13 cellular contexts compared by ENCODE assay signal in the genomic region with DNA sequence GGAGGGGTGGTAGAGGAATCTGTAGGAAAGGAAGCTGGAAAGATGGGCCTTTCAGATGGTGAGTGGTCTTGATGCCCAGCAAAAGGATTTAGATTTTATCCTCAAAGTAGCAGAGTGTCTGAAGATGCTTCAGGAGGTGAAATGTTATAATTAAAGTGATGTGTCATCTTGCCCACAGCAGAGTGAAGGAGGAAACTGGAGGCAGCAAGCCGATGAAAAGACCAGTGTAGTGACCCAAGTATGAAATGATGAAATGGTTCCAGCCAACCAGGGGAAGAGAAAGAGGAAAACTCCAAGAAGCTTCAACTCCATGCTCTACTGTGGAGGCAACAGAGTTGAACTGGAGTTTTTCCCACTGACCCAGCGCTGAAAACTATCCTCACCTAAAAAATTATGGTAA.
A peak's percentile ranks its signal among the peaks of the same experiment; 100 is the strongest.
DNase-seq lines count a peak whose midpoint lies in the region; ATAC-seq and TF ChIP-seq lines count a peak whose summit lies in the region.
"Had no signal": no experiment of that assay in that cellular context is flagged by ENCODE, and none has a peak within 500 bp of the region (broad histone marks: within the 10 kb centered on the region; RNA-seq: fewer than 3 reads in every experiment).

No MANE protein-coding gene starts in this region.

- DNase-seq in activated CD8-positive, alpha-beta memory T cell treated with anti-CD3 and anti-CD28 coated beads, Interleukin-2, amount 10 ng/mL, durations not matched to agents 7 days and 5 days: no peak
- DNase-seq in activated CD8-positive, alpha-beta memory T cell treated with anti-CD3 and anti-CD28 coated beads, Interleukin-2, amount 50 U/mL, for 48 hours: no peak
- no peak for DNase-seq in effector memory CD8-positive, alpha-beta T cell
- no peak for DNase-seq in stimulated activated naive CD8-positive, alpha-beta T cell treated with anti-CD3 and anti-CD28 coated beads, Interleukin-15, Interleukin-2, amounts not matched to agents 100 U/mL and 50 U/mL, for 24 hours
- DNase-seq in islet precursor cell (no peak), MG63 (no peak), Right ventricle myocardium inferior (ENCODE audit: missing footprints) (no peak)
- DNase-seq: ACHN; activated CD4-positive, alpha-beta T cell treated with anti-CD3 and anti-CD28 coated beads, Interleukin-2, amount 50 U/mL, for 1 hour; NCI-H2029; NCI-H69 had no signal

- H3K36me3 Mint-ChIP-seq in activated CD8-positive, alpha-beta memory T cell treated with anti-CD3 and anti-CD28 coated beads, Interleukin-2, amount 10 ng/mL, durations not matched to agents 7 days and 5 days: peaks cover 9% of the 10 kb centered on the region
- peaks cover 9% of the 10 kb centered on the region for H3K36me3 Mint-ChIP-seq in effector memory CD8-positive, alpha-beta T cell (ENCODE audit: insufficient read depth)

- no peak overlapping the region for H2AFZ ChIP-seq in OCI-LY3 (ENCODE audit: low read depth, low read length)

- peaks cover 70% of the 10 kb centered on the region for H3K4me1 Mint-ChIP-seq in activated CD8-positive, alpha-beta memory T cell treated with anti-CD3 and anti-CD28 coated beads, Interleukin-2, amount 10 ng/mL, durations not matched to agents 7 days and 5 days
- H3K4me1 Mint-ChIP-seq in effector memory CD8-positive, alpha-beta T cell (ENCODE audit: low read depth in 2 of 2): peaks cover 54 to 74% of the 10 kb centered on the region in 2 donors

- H3K4me3 ChIP-seq in OCI-LY3 (ENCODE audit: low read length) (no peak overlapping the region), MG63 (no peak overlapping the region)

- peaks cover 39% of the 10 kb centered on the region for H3K4me1 ChIP-seq in OCI-LY3 (ENCODE audit: low read length)

- H4K20me1 ChIP-seq in OCI-LY3 (ENCODE audit: insufficient read depth, low read length): peaks cover 84% of the 10 kb centered on the region

- intact Hi-C loops in Right ventricle myocardium inferior (cut with DNase I): no loop called here

- H3K27ac ChIP-seq in OCI-LY3 (ENCODE audit: low read length): no peak overlapping the region

- H3K27ac Mint-ChIP-seq in activated CD8-positive, alpha-beta memory T cell treated with anti-CD3 and anti-CD28 coated beads, Interleukin-2, amount 10 ng/mL, durations not matched to agents 7 days and 5 days: peak overlapping the region; percentile 82
- H3K27ac Mint-ChIP-seq in effector memory CD8-positive, alpha-beta T cell: peak overlapping the region; percentile 52 to 63

- no peaks in the 10 kb centered on the region for H3K9me3 Mint-ChIP-seq in activated CD8-positive, alpha-beta memory T cell treated with anti-CD3 and anti-CD28 coated beads, Interleukin-2, amount 10 ng/mL, durations not matched to agents 7 days and 5 days (ENCODE audit: low read depth)
- no peaks in the 10 kb centered on the region for H3K9me3 Mint-ChIP-seq in effector memory CD8-positive, alpha-beta T cell

- H3K36me3 ChIP-seq in OCI-LY3 (replicated peaks; ENCODE audit: low read depth, low read length) (peaks cover 5% of the 10 kb centered on the region), MG63 (no peaks in the 10 kb centered on the region)

- TF ChIP-seq CTCF in OCI-LY3 (IDR thresholded peaks at IDR 0.05; ENCODE audit: low read depth, low read length): no peak

- peak overlapping the region; percentile 56 for H3K4me2 ChIP-seq in OCI-LY3 (ENCODE audit: low read length)

- H3K79me2 ChIP-seq in OCI-LY3 (ENCODE audit: low read length): peaks cover 96% of the 10 kb centered on the region

- H3K9me3 ChIP-seq in OCI-LY3 (ENCODE audit: insufficient read depth, low read length) (no peaks in the 10 kb centered on the region), MG63 (no peaks in the 10 kb centered on the region)

- CTCF ChIA-PET in activated CD8-positive, alpha-beta memory T cell treated with anti-CD3 and anti-CD28 coated beads, Interleukin-2, amount 10 ng/mL, durations not matched to agents 7 days and 5 days (lab: Charles Lee): interaction anchor here (0.9 to 1.3 kb wide), 2 partner anchors 9 to 69 kb away, joined by 3 read pairs; no protein-coding TSS in a partner anchor

- H3K27me3 Mint-ChIP-seq in activated CD8-positive, alpha-beta memory T cell treated with anti-CD3 and anti-CD28 coated beads, Interleukin-2, amount 10 ng/mL, durations not matched to agents 7 days and 5 days: no peaks in the 10 kb centered on the region
- H3K27me3 Mint-ChIP-seq in effector memory CD8-positive, alpha-beta T cell: no peaks in the 10 kb centered on the region

- H3K9ac ChIP-seq in OCI-LY3 (ENCODE audit: low read length): no peak overlapping the region

- no peaks in the 10 kb centered on the region for H3K27me3 ChIP-seq in OCI-LY3 (ENCODE audit: low read depth, low read length)
- no peaks in the 10 kb centered on the region for H3K27me3 ChIP-seq in MG63

- ATAC-seq in activated CD8-positive, alpha-beta memory T cell treated with anti-CD3 and anti-CD28 coated beads, Interleukin-2, amount 10 ng/mL, durations not matched to agents 7 days and 5 days: peak; percentile 28
- no peak for ATAC-seq in effector memory CD8-positive, alpha-beta T cell (replicated peaks)
- ATAC-seq in stimulated activated naive CD8-positive, alpha-beta T cell treated with anti-CD3 and anti-CD28 coated beads, Interleukin-15, Interleukin-2, amounts not matched to agents 100 U/mL and 50 U/mL, for 24 hours: peak; percentile 49
- no peak for ATAC-seq in Right ventricle myocardium inferior
- ATAC-seq: left lobe of liver had no signal

- H3K4me3 Mint-ChIP-seq in activated CD8-positive, alpha-beta memory T cell treated with anti-CD3 and anti-CD28 coated beads, Interleukin-2, amount 10 ng/mL, durations not matched to agents 7 days and 5 days: peak overlapping the region; percentile 7
- peak overlapping the region; percentile 35 to 52 for H3K4me3 Mint-ChIP-seq in effector memory CD8-positive, alpha-beta T cell

Comparison
In these comparisons a context has a peak if more than half of its experiments do, and no peak if none do; other contexts are left out.
1. ATAC-seq: peak in activated CD8-positive, alpha-beta memory T cell treated with anti-CD3 and anti-CD28 coated beads, Interleukin-2, amount 10 ng/mL, durations not matched to agents 7 days and 5 days (single experiment) and stimulated activated naive CD8-positive, alpha-beta T cell treated with anti-CD3 and anti-CD28 coated beads, Interleukin-15, Interleukin-2, amounts not matched to agents 100 U/mL and 50 U/mL, for 24 hours (single experiment); none in effector memory CD8-positive, alpha-beta T cell (single experiment) and Right ventricle myocardium inferior (single experiment).